In genomic region chr10:80509403-80510161, GRCh38 we compare ENCODE assay signal across 9 cellular contexts. TPM values are rescaled to one million over a fixed set of nuclear protein-coding genes. Genes with fewer than 3 reads are reported as not detected.
DNase-seq lines count a peak whose midpoint lies in the region; ATAC-seq and TF ChIP-seq lines count a peak whose summit lies in the region.
"Had no signal": no experiment of that assay in that cellular context is flagged by ENCODE, and none has a peak within 500 bp of the region (broad histone marks: within the 10 kb centered on the region; RNA-seq: fewer than 3 reads in every experiment).

No MANE protein-coding gene starts in this region.

- H3K27me3 Mint-ChIP-seq in CD4-positive, alpha-beta T cell, result no peaks in the 10 kb centered on the region
- H3K27me3 Mint-ChIP-seq in natural killer cell (ENCODE audit: low read depth in 2 of 2) (no peaks in the 10 kb centered on the region), H9 (ENCODE audit: low read depth) (no peaks in the 10 kb centered on the region)

- H4K5ac ChIP-seq in H9 (ENCODE audit: insufficient read length, low read depth, low read length), result no peak overlapping the region

- H4K91ac ChIP-seq in H9 (ENCODE audit: insufficient read length, low read depth, low read length), result no peak overlapping the region

- intact Hi-C loops in CD4-positive, alpha-beta T cell (cut with DNase I, micrococcal nuclease), result no loop called here
- intact Hi-C loops in natural killer cell (cut with micrococcal nuclease), result no loop called here

- peaks cover 10 to 51% of the 10 kb centered on the region in 2 experiments; a peak in 3 of 4 replicates for H3K4me1 ChIP-seq in SK-N-SH (ENCODE audit: control insufficient read depth in 1 of 2, insufficient read depth in 2 of 2, low read depth in 1 of 2, low read length in 1 of 2)
- no peaks in the 10 kb centered on the region for H3K4me1 ChIP-seq in H9 (ENCODE audit: insufficient read depth, low read length)

- no peaks in the 10 kb centered on the region for H3K79me1 ChIP-seq in H9 (ENCODE audit: insufficient read depth, low read depth, low read length, poor library complexity, severe bottlenecking)

- H2BK15ac ChIP-seq in H9 (ENCODE audit: low read depth, low read length), result no peak overlapping the region

- CTCF ChIA-PET in CD4-positive, alpha-beta T cell (lab: Charles Lee), result interaction anchor here (1.4 kb wide), 1 partner anchor 50 kb away, joined by 3 read pairs; no protein-coding TSS in a partner anchor
- CTCF ChIA-PET in SK-N-SH (lab: Yijun Ruan, JAX), result interaction anchor here (1.1 to 21.2 kb wide), 6 partner anchors 10 to 252 kb away, joined by 3 to 602 read pairs (median 4); partner anchors contain the start of gene TSPAN14

- no peaks in the 10 kb centered on the region for H3K9me3 ChIP-seq in CD4-positive, alpha-beta T cell (ENCODE audit: control insufficient read depth, low read length)
- H3K9me3 ChIP-seq in SK-N-SH (no peaks in the 10 kb centered on the region), H9 (ENCODE audit: control insufficient read depth, low read depth, low read length) (no peaks in the 10 kb centered on the region)

- H3K27ac Mint-ChIP-seq in CD4-positive, alpha-beta T cell, result peak overlapping the region; percentile 2
- H3K27ac Mint-ChIP-seq in natural killer cell (peak overlapping the region; percentile 67 to 87), H9 (no peak overlapping the region)

- TF ChIP-seq RAD21 in SK-N-SH (IDR thresholded peaks at IDR 0.05; ENCODE audit: low read length), result no peak

- peaks cover 31% of the 10 kb centered on the region for H3F3A ChIP-seq in SK-N-SH (replicated peaks; ENCODE audit: insufficient read depth)

- no peak for DNase-seq in CD4-positive, alpha-beta T cell
- no peak for DNase-seq in SK-N-SH
- DNase-seq in epithelial cell of prostate (ENCODE audit: low read depth, low spot score), result no peak
- no peak for DNase-seq in natural killer cell
- no peak for DNase-seq in DMS53 treated with DMSO at 0.1 percent for 48 hours (lab: John Stamatoyannopoulos, UW; ENCODE audit: unreplicated experiment)
- DNase-seq in H9, result no peak
- no peak for DNase-seq in NOMO-1 treated with DMSO at 0.1 percent for 48 hours (lab: John Stamatoyannopoulos, UW; ENCODE audit: unreplicated experiment)
- DNase-seq: stimulated activated naive CD4-positive, alpha-beta T cell treated with Interleukin-2 at 50 U/mL for 16 hours had no signal

- no peaks in the 10 kb centered on the region for H3K23me2 ChIP-seq in H9 (ENCODE audit: insufficient read length, low read depth, low read length, poor library complexity, severe bottlenecking)

- 54% methylated on average over 13 of the region's 18 CpGs for WGBS in SK-N-SH (ENCODE audit: low lambda C conversion rate)
- no CpG with 5 or more reads among the region's 18 CpGs for WGBS in H9 (ENCODE audit: extremely low coverage, insufficient read length, low lambda C conversion rate)

- H3K23ac ChIP-seq in H9 (ENCODE audit: insufficient read length, low read depth, low read length), result no peak overlapping the region

- no peak overlapping the region for H3K4me3 Mint-ChIP-seq in CD4-positive, alpha-beta T cell
- no peak overlapping the region for H3K4me3 Mint-ChIP-seq in natural killer cell
- no peak overlapping the region for H3K4me3 Mint-ChIP-seq in H9

- H3K4ac ChIP-seq in H9 (ENCODE audit: low read depth, low read length), result no peak overlapping the region

- no peak overlapping the region for H3K4me3 ChIP-seq in SK-N-SH (ENCODE audit: low read depth in 2 of 2, low read length in 1 of 2)

- peak in 1 of 2 experiments; percentile 53; a peak in 1 of 4 replicates for TF ChIP-seq EP300 in SK-N-SH (IDR thresholded peaks at IDR 0.05; ENCODE audit: borderline replicate concordance in 1 of 2, low read depth in 1 of 2, low read length in 1 of 2)

- no peak overlapping the region for H2BK12ac ChIP-seq in H9 (ENCODE audit: insufficient read length, low read depth, low read length)

- peak overlapping the region; percentile 50 for H3K4me2 ChIP-seq in SK-N-SH
- H3K4me2 ChIP-seq in H9 (ENCODE audit: insufficient read depth, insufficient read length, low read length), result no peak overlapping the region

- H3K27me3 ChIP-seq in CD4-positive, alpha-beta T cell (ENCODE audit: control insufficient read depth, insufficient read depth, low read length), result no peaks in the 10 kb centered on the region
- H3K27me3 ChIP-seq in SK-N-SH (ENCODE audit: insufficient read depth) (no peaks in the 10 kb centered on the region), H9 (ENCODE audit: insufficient read depth, low read length) (no peaks in the 10 kb centered on the region)

- no peaks in the 10 kb centered on the region for H4K20me1 ChIP-seq in SK-N-SH (ENCODE audit: insufficient read depth)
- no peaks in the 10 kb centered on the region for H4K20me1 ChIP-seq in H9 (ENCODE audit: control insufficient read depth, insufficient read depth, insufficient read length)

- H3K36me3 ChIP-seq in SK-N-SH (replicated peaks in 1 of 2; ENCODE audit: control insufficient read depth in 1 of 2, insufficient read depth in 2 of 2, low read length in 1 of 2), result peaks cover 20 to 34% of the 10 kb centered on the region in 2 experiments

- H3K14ac ChIP-seq in H9 (ENCODE audit: insufficient read depth, low read length), result no peak overlapping the region

- no peaks in the 10 kb centered on the region for H3K9me3 Mint-ChIP-seq in CD4-positive, alpha-beta T cell
- no peaks in the 10 kb centered on the region for H3K9me3 Mint-ChIP-seq in natural killer cell
- no peaks in the 10 kb centered on the region for H3K9me3 Mint-ChIP-seq in H9

- H3K27ac ChIP-seq in CD4-positive, alpha-beta T cell (ENCODE audit: low read depth, low read length), result no peak overlapping the region
- H3K27ac ChIP-seq in SK-N-SH (ENCODE audit: low read depth in 2 of 2, low read length in 1 of 2), result peak overlapping the region; percentile 36 to 78
- peak overlapping the region; percentile 99 for H3K27ac ChIP-seq in epithelial cell of prostate
- no peak overlapping the region for H3K27ac ChIP-seq in H9 (ENCODE audit: insufficient read length, low read depth, low read length)

- H3K56ac ChIP-seq in H9 (ENCODE audit: insufficient read length, low read depth, low read length), result no peak overlapping the region

- H2BK120ac ChIP-seq in H9 (ENCODE audit: low read depth, low read length, poor library complexity, severe bottlenecking), result no peak overlapping the region

- no peak overlapping the region for H4K8ac ChIP-seq in H9 (replicated peaks; ENCODE audit: insufficient read length, low read depth, low read length)

- H3K18ac ChIP-seq in H9 (ENCODE audit: insufficient read length, low read depth, low read length), result no peak overlapping the region

- POLR2A ChIA-PET in CD4-positive, alpha-beta T cell (lab: Charles Lee), result interaction anchor here (2.0 to 2.7 kb wide), 3 partner anchors 10 to 65 kb away, joined by 7 to 10 read pairs (median 10); no protein-coding TSS in a partner anchor
- POLR2A ChIA-PET in SK-N-SH (lab: Yijun Ruan, JAX), result no interaction called here

- no peak overlapping the region for H3K9ac ChIP-seq in SK-N-SH
- H3K9ac ChIP-seq in H9 (ENCODE audit: extremely low read depth, insufficient read length, low read length), result no peak overlapping the region

- no peak overlapping the region for H2BK5ac ChIP-seq in H9 (ENCODE audit: insufficient read length, low read length)

- ATAC-seq in CD4-positive, alpha-beta T cell (ENCODE audit: poor library complexity), result no peak
- ATAC-seq in natural killer cell, result no peak
- ATAC-seq in GM18861 (IDR thresholded peaks at IDR 0.05; ENCODE audit: unreplicated experiment), result no peak

- H3T11ph ChIP-seq in H9 (ENCODE audit: low read length), result no peak overlapping the region

- no peak overlapping the region for H2BK20ac ChIP-seq in H9 (ENCODE audit: low read depth, low read length, poor library complexity, severe bottlenecking)

- H2AFZ ChIP-seq in SK-N-SH (ENCODE audit: low read depth), result no peak overlapping the region
- H2AFZ ChIP-seq in H9 (ENCODE audit: low read length), result no peak overlapping the region

- no peak for TF ChIP-seq CTCF in CD4-positive, alpha-beta T cell (IDR thresholded peaks at IDR 0.05)
- TF ChIP-seq CTCF in SK-N-SH (IDR thresholded peaks at IDR 0.05) (no peak), natural killer cell (IDR thresholded peaks at IDR 0.05) (no peak), H9 (conservative IDR thresholded peaks at IDR 0.05) (no peak)

- H3K79me2 ChIP-seq in SK-N-SH (ENCODE audit: insufficient read depth), result peaks cover 40% of the 10 kb centered on the region; the same call in 1 of the 2 replicates
- H3K79me2 ChIP-seq in H9 (ENCODE audit: insufficient read depth, low read length), result no peaks in the 10 kb centered on the region

- H2AK5ac ChIP-seq in H9 (ENCODE audit: insufficient read length, low read length), result no peak overlapping the region

- peaks cover 96% of the 10 kb centered on the region for H3K36me3 Mint-ChIP-seq in CD4-positive, alpha-beta T cell (ENCODE audit: low read depth)
- H3K36me3 Mint-ChIP-seq in natural killer cell, result peaks cover 9% of the 10 kb centered on the region
- H3K36me3 Mint-ChIP-seq in H9 (ENCODE audit: insufficient read depth in 1 of 3, low read depth in 3 of 3), result peaks cover 23 to 54% (median 35%) of the 10 kb centered on the region in 3 experiments; a peak in 6 of 7 replicates

- no peaks in the 10 kb centered on the region for H3K9me2 ChIP-seq in SK-N-SH

- H3K4me1 Mint-ChIP-seq in CD4-positive, alpha-beta T cell (ENCODE audit: low read depth), result peaks cover 41% of the 10 kb centered on the region
- H3K4me1 Mint-ChIP-seq in natural killer cell (peaks cover 41 to 45% of the 10 kb centered on the region in 2 donors), H9 (peaks cover 5 to 11% of the 10 kb centered on the region in 2 experiments)

TF ChIP-seq in SK-N-SH, 30 proteins besides CTCF, POLR2A, EP300 and RAD21 (continues in another document):
- TF ChIP-seq RXRA (IDR thresholded peaks at IDR 0.05; ENCODE audit: borderline replicate concordance, low read depth) (peak; percentile 98), SMC3 (IDR thresholded peaks at IDR 0.05; ENCODE audit: low read depth, low read length) (no peak), MEF2A (IDR thresholded peaks at IDR 0.05; ENCODE audit: borderline replicate concordance, low read depth) (no peak), CHD2 (IDR thresholded peaks at IDR 0.05; ENCODE audit: low read length, partially characterized antibody) (no peak), NFIC (IDR thresholded peaks at IDR 0.05; ENCODE audit: borderline replicate concordance) (peak; percentile 37; the same call in 1 of the 2 replicates)

RNA-seq across cellular contexts. Expression of gene SH2D4B, which starts 28.1 kb away (rescaled TPM):
- total RNA-seq in CD4-positive, alpha-beta T cell, result under 1 TPM; 0.16 to 0.31 TPM
- polyA plus RNA-seq in SK-N-SH (2012; rRNA removed), result not detected in 2 replicates
- polyA plus RNA-seq in SK-N-SH (2012; cell fraction: cytosol; rRNA removed), result not detected in 2 replicates
- polyA plus RNA-seq in SK-N-SH (2012; cell fraction: nucleus; rRNA removed), result not detected in 2 replicates
- under 1 TPM; 0.19 to 0.30 (median 0.27) TPM for total RNA-seq in natural killer cell
- 0.07 TPM in 1 of 2 replicates, not detected in the other for total RNA-seq in H9 (2021)

RNA-seq across cellular contexts. Expression of gene TSPAN14, which starts 55.5 kb away (rescaled TPM):
- 100 to 1,000 TPM; 167 to 168 TPM for total RNA-seq in CD4-positive, alpha-beta T cell
- polyA plus RNA-seq in SK-N-SH (2012; rRNA removed), result 44.0 and 78.1 TPM in 2 replicates
- 42.5 and 64.1 TPM in 2 replicates for polyA plus RNA-seq in SK-N-SH (2012; cell fraction: cytosol; rRNA removed)
- polyA plus RNA-seq in SK-N-SH (2012; cell fraction: nucleus; rRNA removed), result 57.0 and 58.9 TPM in 2 replicates
- total RNA-seq in natural killer cell (100 to 1,000 TPM; 126 to 180 (median 173) TPM), H9 (2021) (46.6 and 46.8 TPM in 2 replicates)

Comparison
In these comparisons a context has a peak if more than half of its experiments do, and no peak if none do; other contexts are left out.
1. H3K27ac ChIP-seq: peak in SK-N-SH (2 of 2) and epithelial cell of prostate (single experiment); none in CD4-positive, alpha-beta T cell (single experiment) and H9 (single experiment).
2. H3K27ac Mint-ChIP-seq: peak in CD4-positive, alpha-beta T cell (single experiment) and natural killer cell (2 of 2); none in H9 (0 of 3).